Comparison of ENCODE assay signal across 25 cellular contexts in the genomic region with DNA sequence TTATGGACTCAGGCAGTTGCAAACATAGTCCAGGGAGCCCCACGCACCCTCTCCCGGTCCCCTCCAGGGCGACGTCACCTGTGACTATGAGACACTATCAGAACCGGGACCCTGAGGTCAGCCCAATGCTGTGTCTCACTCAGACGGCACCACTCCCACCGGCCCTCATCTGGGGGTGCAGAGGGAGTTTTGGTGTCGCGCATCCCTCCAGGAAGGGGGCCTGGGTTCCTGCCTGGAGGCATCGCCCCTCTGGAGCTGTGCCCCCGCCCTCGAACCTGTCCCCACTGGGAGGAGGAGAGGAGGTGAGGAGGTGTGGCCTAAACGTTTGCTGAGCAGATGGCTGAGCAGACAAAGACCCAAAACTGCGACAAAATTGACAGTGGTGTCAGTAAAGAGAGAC.
"Had no signal": no experiment of that assay in that cellular context is flagged by ENCODE, and none has a peak within 500 bp of the region (broad histone marks: within the 10 kb centered on the region; RNA-seq: fewer than 3 reads in every experiment).

No MANE protein-coding gene starts in this region.

- H3K27me3 ChIP-seq: body of pancreas, esophagus muscularis mucosa, left lung, neutrophil, suprapubic skin, upper lobe of right lung had no signal

- H3K36me3 ChIP-seq: esophagus muscularis mucosa, left lung, neutrophil, suprapubic skin, upper lobe of right lung had no signal

- H3K27ac ChIP-seq: body of pancreas, coronary artery, esophagus muscularis mucosa, left lung, neutrophil, suprapubic skin, upper lobe of right lung had no signal

- H3K27ac Mint-ChIP-seq: activated CD4-positive, alpha-beta T cell treated with anti-CD3 and anti-CD28 coated beads, Interleukin-2, amount 10 ng/mL, durations not matched to agents 24 days and 14 days; activated CD8-positive, alpha-beta T cell treated with anti-CD3 and anti-CD28 coated beads, Interleukin-2, amount 10 ng/mL, durations not matched to agents 7 days and 5 days; activated naive CD8-positive, alpha-beta T cell; naive thymus-derived CD8-positive, alpha-beta T cell; T-helper 17 cell had no signal

- H3K4me3 ChIP-seq: body of pancreas, coronary artery, esophagus muscularis mucosa, left lung, mucosa of descending colon, skin epidermis, suprapubic skin, upper lobe of right lung had no signal

- H3K27me3 Mint-ChIP-seq: activated CD4-positive, alpha-beta T cell treated with anti-CD3 and anti-CD28 coated beads, Interleukin-2, amount 10 ng/mL, durations not matched to agents 24 days and 14 days; activated naive CD8-positive, alpha-beta T cell; central memory CD8-positive, alpha-beta T cell; naive thymus-derived CD8-positive, alpha-beta T cell; T-helper 17 cell had no signal

- H3K4me1 ChIP-seq: body of pancreas had no signal

- H3K4me3 Mint-ChIP-seq: activated CD4-positive, alpha-beta T cell treated with anti-CD3 and anti-CD28 coated beads, Interleukin-2, amount 10 ng/mL, durations not matched to agents 24 days and 14 days; activated CD8-positive, alpha-beta T cell treated with anti-CD3 and anti-CD28 coated beads, Interleukin-2, amount 10 ng/mL, durations not matched to agents 7 days and 5 days; activated naive CD8-positive, alpha-beta T cell; central memory CD8-positive, alpha-beta T cell; naive thymus-derived CD8-positive, alpha-beta T cell; T-helper 17 cell had no signal

- H3K9me3 Mint-ChIP-seq: activated CD4-positive, alpha-beta T cell treated with anti-CD3 and anti-CD28 coated beads, Interleukin-2, amount 10 ng/mL, durations not matched to agents 24 days and 14 days; central memory CD8-positive, alpha-beta T cell had no signal

- ATAC-seq: activated CD8-positive, alpha-beta T cell treated with anti-CD3 and anti-CD28 coated beads, Interleukin-2, amount 10 ng/mL, durations not matched to agents 7 days and 5 days; body of pancreas; left lung; mucosa of descending colon; naive thymus-derived CD8-positive, alpha-beta T cell; stimulated activated naive CD8-positive, alpha-beta T cell treated with anti-CD3 and anti-CD28 coated beads, Interleukin-15, Interleukin-2, amounts not matched to agents 100 U/mL and 50 U/mL, for 24 hours; T-helper 17 cell; upper lobe of right lung had no signal

- H3K4me1 Mint-ChIP-seq: central memory CD8-positive, alpha-beta T cell; T-helper 17 cell had no signal

- H3K9me3 ChIP-seq: body of pancreas, esophagus muscularis mucosa, left lung, mucosa of descending colon, neutrophil, suprapubic skin, upper lobe of right lung had no signal

- DNase-seq: activated CD4-positive, alpha-beta T cell treated with anti-CD3 and anti-CD28 coated beads, Interleukin-2, amount 10 ng/mL, durations not matched to agents 24 days and 14 days; activated CD8-positive, alpha-beta memory T cell treated with anti-CD3 and anti-CD28 coated beads, Interleukin-2, amount 50 U/mL, for 4 hours; activated CD8-positive, alpha-beta T cell treated with anti-CD3 and anti-CD28 coated beads, Interleukin-2, amount 10 ng/mL, durations not matched to agents 7 days and 5 days; activated gamma-delta T cell treated with Interleukin-2 at 50 U/mL for 16 hours; activated T-cell treated with anti-CD3 and anti-CD28 coated beads, Interleukin-2, amount 50 U/mL, for 48 hours; amniotic stem cell; body of pancreas; effector CD4-positive, alpha-beta T cell; hippocampal formation; kidney; mucosa of descending colon; naive thymus-derived CD8-positive, alpha-beta T cell; retina; stimulated activated CD4-positive, alpha-beta T cell treated with anti-CD3 and anti-CD28 coated beads, Interleukin-4, amount 100 ng/mL, for 24 hours; stimulated activated naive CD8-positive, alpha-beta T cell treated with anti-CD3 and anti-CD28 coated beads, Interleukin-15, Interleukin-2, amounts not matched to agents 100 U/mL and 50 U/mL, for 24 hours; T-helper 17 cell; upper lobe of right lung had no signal
